In genomic region chr3:72144773-72145505, GRCh38 we compare ENCODE assay signal across 10 cellular contexts.
A peak's percentile ranks its signal among the peaks of the same experiment; 100 is the strongest.
DNase-seq lines count a peak whose midpoint lies in the region; ATAC-seq and TF ChIP-seq lines count a peak whose summit lies in the region.
"Had no signal": no experiment of that assay in that cellular context is flagged by ENCODE, and none has a peak within 500 bp of the region (broad histone marks: within the 10 kb centered on the region; RNA-seq: fewer than 3 reads in every experiment).

No MANE protein-coding gene starts in this region.

- peaks cover 21% of the 10 kb centered on the region for H3K4me1 Mint-ChIP-seq in progenitor cell of endocrine pancreas (ENCODE audit: low read depth)

- TF ChIP-seq CTCF in WERI-Rb-1 (IDR thresholded peaks at IDR 0.05; ENCODE audit: low read depth, low read length) (no peak), progenitor cell of endocrine pancreas (IDR thresholded peaks at IDR 0.05; ENCODE audit: unreplicated experiment) (no peak)

- peak; percentile 84 for DNase-seq in WERI-Rb-1
- DNase-seq in progenitor cell of endocrine pancreas (ENCODE audit: low spot score, unreplicated experiment): no peak
- DNase-seq in stimulated activated CD4-positive, alpha-beta T cell treated with anti-CD3 and anti-CD28 coated beads, Interleukin-2, amount 100 ng/mL, for 48 hours: no peak
- no peak for DNase-seq in RPMI8226
- DNase-seq in NCI-H1048 (lab: John Stamatoyannopoulos, UW): no peak
- DNase-seq: effector CD8-positive, alpha-beta T cell; NCI-H1417 treated with DMSO at 0.1 percent for 48 hours had no signal

- no peaks in the 10 kb centered on the region for H3K27me3 Mint-ChIP-seq in progenitor cell of endocrine pancreas

- no peaks in the 10 kb centered on the region for H3K27me3 ChIP-seq in WERI-Rb-1 (ENCODE audit: insufficient read depth, low read depth, severe bottlenecking)

- peak overlapping the region; percentile 47 for H3K27ac Mint-ChIP-seq in progenitor cell of endocrine pancreas
- H3K27ac Mint-ChIP-seq: naive thymus-derived CD8-positive, alpha-beta T cell had no signal

- H3K27ac ChIP-seq in WERI-Rb-1: peak overlapping the region; percentile 65

- no peaks in the 10 kb centered on the region for H3K36me3 Mint-ChIP-seq in progenitor cell of endocrine pancreas (ENCODE audit: insufficient read depth)

- no peaks in the 10 kb centered on the region for H3K36me3 ChIP-seq in WERI-Rb-1

- ATAC-seq in GM18909 (IDR thresholded peaks at IDR 0.05; ENCODE audit: poor library complexity, unreplicated experiment) (peak; percentile 79), HG03064 (IDR thresholded peaks at IDR 0.05; ENCODE audit: low read depth, unreplicated experiment) (peak; percentile 71)
- ATAC-seq: naive thymus-derived CD8-positive, alpha-beta T cell had no signal

- no peak overlapping the region for H3K4me3 Mint-ChIP-seq in progenitor cell of endocrine pancreas (ENCODE audit: low read depth)
- H3K4me3 Mint-ChIP-seq: naive thymus-derived CD8-positive, alpha-beta T cell had no signal

- peak overlapping the region; percentile 2; the same call in 1 of the 2 replicates for H3K4me3 ChIP-seq in WERI-Rb-1 (ENCODE audit: low read depth, low read length)

- peaks cover 6% of the 10 kb centered on the region for H3K9me3 ChIP-seq in WERI-Rb-1 (ENCODE audit: severe bottlenecking)

- peaks cover 3% of the 10 kb centered on the region for H3K9me3 Mint-ChIP-seq in progenitor cell of endocrine pancreas (ENCODE audit: low read depth)
